16 cellular contexts compared by ENCODE assay signal in the genomic region with DNA sequence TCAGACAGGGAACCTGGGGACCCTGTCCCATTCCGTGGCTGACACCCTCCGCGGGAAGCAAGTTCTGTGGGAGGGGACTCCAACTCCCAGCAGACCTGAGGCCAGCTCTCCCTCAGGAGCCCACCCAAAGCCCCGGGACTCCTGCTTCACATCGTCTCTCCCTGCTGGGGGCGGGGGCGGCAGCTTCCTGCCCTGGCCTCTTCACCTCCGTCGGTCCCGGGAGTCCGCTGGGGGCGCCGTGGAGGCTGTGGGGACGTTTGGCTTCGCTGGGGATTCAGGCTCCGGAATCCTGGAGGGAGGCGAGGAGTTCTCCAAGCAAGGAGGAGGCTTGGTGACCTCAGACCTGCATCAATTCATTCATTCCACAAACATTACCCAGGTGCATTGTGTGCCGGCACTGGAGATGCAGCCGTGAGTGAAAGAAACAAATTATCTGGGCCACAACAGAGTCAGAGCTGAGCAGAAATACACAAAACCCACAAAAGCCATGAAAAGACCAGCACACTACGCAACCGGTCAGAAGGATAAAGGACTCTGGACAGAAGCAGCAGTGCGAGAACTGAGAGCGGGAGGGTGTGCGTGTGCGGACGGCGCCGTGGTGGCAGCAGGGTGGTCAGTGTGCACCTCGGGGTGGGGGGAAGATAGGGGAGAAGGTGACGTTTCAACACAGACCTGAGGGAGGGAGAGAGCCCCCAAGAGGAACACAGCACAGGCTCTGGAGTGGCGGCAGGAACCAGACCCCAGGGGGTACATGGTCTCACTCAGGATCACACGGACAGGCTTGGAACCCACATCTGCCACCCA. TPM values are rescaled to one million over a fixed set of nuclear protein-coding genes. Genes with fewer than 3 reads are reported as not detected.
DNase-seq lines count a peak whose midpoint lies in the region; ATAC-seq, FAIRE-seq and TF ChIP-seq lines count a peak whose summit lies in the region.
"Had no signal": no experiment of that assay in that cellular context is flagged by ENCODE, and none has a peak within 500 bp of the region (broad histone marks: within the 10 kb centered on the region; RNA-seq: fewer than 3 reads in every experiment).

No MANE protein-coding gene starts in this region.

- TF ChIP-seq CTCF in Calu3 (IDR thresholded peaks at IDR 0.05; ENCODE audit: unreplicated experiment) (no peak), RWPE1 (conservative IDR thresholded peaks at IDR 0.05; ENCODE audit: low read depth) (no peak), endothelial cell (IDR thresholded peaks at IDR 0.05; ENCODE audit: unreplicated experiment) (no peak), nephron progenitor cell (IDR thresholded peaks at IDR 0.05) (no peak), GM10248 (IDR thresholded peaks at IDR 0.05; ENCODE audit: control extremely low read depth, extremely low read depth, low read depth, missing control alignments) (no peak)

- POLR2A ChIA-PET in RWPE1 (lab: Yijun Ruan, JAX; ENCODE audit: low non-redundant PET) (no interaction called here), GM10248 (lab: Yijun Ruan, JAX) (no interaction called here)

- no TSS peak for BruUV-seq in Calu3 (replicated peaks; lab: Mats Ljungman, UMichigan)

- CTCF ChIA-PET in Calu3 (lab: Charles Lee) (no interaction called here), RWPE1 (lab: Yijun Ruan, JAX) (no interaction called here), GM10248 (lab: Yijun Ruan, JAX) (no interaction called here)

- H3K9me3 Mint-ChIP-seq in Calu3 (ENCODE audit: low read depth, unreplicated experiment), result no peaks in the 10 kb centered on the region
- no peaks in the 10 kb centered on the region for H3K9me3 Mint-ChIP-seq in endothelial cell (ENCODE audit: unreplicated experiment)
- H3K9me3 Mint-ChIP-seq in nephron progenitor cell, result no peaks in the 10 kb centered on the region

- H3K27ac ChIP-seq in RWPE1, result peak overlapping the region; percentile 21
- H3K27ac ChIP-seq: BLaER1 had no signal

- no peak for ATAC-seq in Right ventricle myocardium inferior

- H3K4me3 Mint-ChIP-seq in Calu3 (ENCODE audit: low read depth, unreplicated experiment) (no peak overlapping the region), endothelial cell (ENCODE audit: unreplicated experiment) (peak overlapping the region; percentile 63), nephron progenitor cell (peak overlapping the region; percentile 21)

- DNase-seq in Calu3 (no peak), RWPE1 (ENCODE audit: low spot score) (no peak), endothelial cell (ENCODE audit: low spot score) (peak; percentile 59), nephron progenitor cell (peak; percentile 55), HTR-8/SVneo (ENCODE audit: insufficient read length, low spot score) (no peak), NCI-H82 (lab: John Stamatoyannopoulos, UW) (no peak), GM10248 (ENCODE audit: extremely low spot score) (no peak), Right ventricle myocardium inferior (ENCODE audit: missing footprints) (no peak)
- DNase-seq: NCI-H187 treated with DMSO at 0.1 percent for 48 hours, NCI-H2171, NCI-H446 treated with DMSO at 0.1 percent for 48 hours, NCI-H748 treated with DMSO at 0.1 percent for 48 hours, SIG-M5 had no signal

- peak overlapping the region; percentile 28 for H3K27ac Mint-ChIP-seq in Calu3 (ENCODE audit: unreplicated experiment)
- H3K27ac Mint-ChIP-seq in endothelial cell (ENCODE audit: unreplicated experiment), result no peak overlapping the region
- H3K27ac Mint-ChIP-seq in nephron progenitor cell, result no peak overlapping the region

- intact Hi-C loops in Calu3 (cut with micrococcal nuclease; ENCODE audit: unreplicated experiment) (no loop called here), Right ventricle myocardium inferior (cut with DNase I) (no loop called here)

- FAIRE-seq in HTR-8/SVneo (lab: Jason Lieb, UNC), result no peak
- FAIRE-seq: GM12878, GM18507 had no signal

- H3K4me1 Mint-ChIP-seq in Calu3 (ENCODE audit: low read depth, unreplicated experiment) (no peaks in the 10 kb centered on the region), endothelial cell (ENCODE audit: unreplicated experiment) (peaks cover 12% of the 10 kb centered on the region), nephron progenitor cell (peaks cover 23% of the 10 kb centered on the region)

- H3K36me3 Mint-ChIP-seq in Calu3 (ENCODE audit: insufficient read depth, unreplicated experiment) (peaks cover 39% of the 10 kb centered on the region), endothelial cell (ENCODE audit: low read depth, unreplicated experiment) (peaks cover 21% of the 10 kb centered on the region), nephron progenitor cell (ENCODE audit: low read depth) (peaks cover 4% of the 10 kb centered on the region)

- H3K27me3 Mint-ChIP-seq in Calu3 (ENCODE audit: unreplicated experiment) (no peaks in the 10 kb centered on the region), endothelial cell (ENCODE audit: unreplicated experiment) (peaks cover 14% of the 10 kb centered on the region), nephron progenitor cell (ENCODE audit: low read depth, poor library complexity) (peaks cover 3% of the 10 kb centered on the region)

RNA-seq across cellular contexts. Expression of gene EPS8L1, which starts 19.0 kb away (rescaled TPM):
- 97.3 and 147 TPM in 2 replicates for total RNA-seq in Calu3 (2022)
- 24.6 TPM for total RNA-seq in endothelial cell (ENCODE audit: unreplicated experiment)
- 1.9 TPM for total RNA-seq in Right ventricle myocardium inferior

RNA-seq across cellular contexts. Expression of gene PPP1R12C, which starts 22.8 kb away (rescaled TPM):
- total RNA-seq in Calu3 (2022), result 140 and 151 TPM in 2 replicates
- total RNA-seq in endothelial cell (ENCODE audit: unreplicated experiment), result 136 TPM
- 140 TPM for total RNA-seq in Right ventricle myocardium inferior

RNA-seq across cellular contexts. Expression of gene RDH13, which starts 31.7 kb away (rescaled TPM):
- total RNA-seq in Calu3 (2022), result 50.1 and 54.5 TPM in 2 replicates
- 13.5 TPM for total RNA-seq in endothelial cell (ENCODE audit: unreplicated experiment)
- total RNA-seq in Right ventricle myocardium inferior, result 47.8 TPM

RNA-seq across cellular contexts. Expression of gene TNNT1, which starts 54.3 kb away (rescaled TPM):
- total RNA-seq in Calu3 (2022), result 48.8 and 53.7 TPM in 2 replicates
- 2.8 TPM for total RNA-seq in endothelial cell (ENCODE audit: unreplicated experiment)
- 66.0 TPM for total RNA-seq in Right ventricle myocardium inferior

RNA-seq across cellular contexts. Expression of gene GP6, which starts 56.6 kb away (rescaled TPM):
- total RNA-seq in Calu3 (2022), result 1.3 and 1.9 TPM in 2 replicates
- total RNA-seq in endothelial cell (ENCODE audit: unreplicated experiment), result 1.2 TPM
- 0.49 TPM for total RNA-seq in Right ventricle myocardium inferior
- total RNA-seq: GM12878 had no signal

Comparison
In these comparisons a context has a peak if more than half of its experiments do, and no peak if none do; other contexts are left out.
1. DNase-seq: peak in endothelial cell (single experiment) and nephron progenitor cell (single experiment); none in Calu3 (single experiment), RWPE1 (single experiment), HTR-8/SVneo (single experiment), NCI-H82 (single experiment), GM10248 (single experiment) and Right ventricle myocardium inferior (single experiment).